Comparison of ENCODE assay signal across 8 cellular contexts in genomic region chr11:117098269-117099231, GRCh38. TPM values are rescaled to one million over a fixed set of nuclear protein-coding genes. Genes with fewer than 3 reads are reported as not detected.
DNase-seq lines count a peak whose midpoint lies in the region; ATAC-seq, FAIRE-seq and TF ChIP-seq lines count a peak whose summit lies in the region.

SIK3 (minus strand) TSS chr11:117098428; CDS start chr11:117098415, 13 bp downstream.

- FAIRE-seq in D721Med (lab: Jason Lieb, UNC): no peak

- CTCF ChIA-PET in PC-3 (lab: Charles Lee): interaction anchor here (0.6 kb wide), 1 partner anchor 219 kb away, joined by 4 read pairs; no protein-coding TSS in a partner anchor

- DNase-seq in D721Med (ENCODE audit: insufficient read length, low spot score) (peak; percentile 95), PC-3 (peak; percentile 92)
- peak; percentile 73 for DNase-seq in Jurkat, Clone E6-1 (ENCODE audit: low read depth, low spot score)
- peak; percentile 97 for DNase-seq in activated T-cell treated with anti-CD3 and anti-CD28 coated beads, Interleukin-2, amount 50 U/mL, for 24 hours
- DNase-seq in stimulated activated CD8-positive, alpha-beta memory T cell treated with anti-CD3 and anti-CD28 coated beads, Interleukin-7, amount 100 ng/mL, for 24 hours (ENCODE audit: low read depth): peak; percentile 81

- H3K9ac ChIP-seq in PC-3 (ENCODE audit: low read length): peak within 1 kb of the TSS; percentile 92

- H3K27ac ChIP-seq in PC-3 (ENCODE audit: low read length) (peak within 1 kb of the TSS; percentile 90), esophagus (ENCODE audit: low read depth in 2 of 2, low read length in 1 of 2) (peak within 1 kb of the TSS; percentile 94), muscle layer of duodenum (ENCODE audit: low read length) (peak within 1 kb of the TSS; percentile 99)

- no peaks in the 10 kb centered on the region for H3K9me3 ChIP-seq in PC-3 (ENCODE audit: low read length)
- H3K9me3 ChIP-seq in esophagus (ENCODE audit: control insufficient read depth in 2 of 2, insufficient read depth in 1 of 2, low read depth in 1 of 2, low read length in 1 of 2): no peaks in the 10 kb centered on the region
- H3K9me3 ChIP-seq in muscle layer of duodenum (ENCODE audit: control insufficient read depth in 1 of 2, low read length in 2 of 2): no peaks in the 10 kb centered on the region

- intact Hi-C loops in PC-3 (cut with micrococcal nuclease): no loop called here

- peaks cover 42% of the 10 kb centered on the region for H4K20me1 ChIP-seq in PC-3 (ENCODE audit: low read length)

- POLR2A ChIA-PET in PC-3 (lab: Charles Lee; ENCODE audit: unreplicated experiment): interaction anchor here (0.6 to 0.7 kb wide), 4 partner anchors 9 to 316 kb away, joined by 3 to 9 read pairs (median 4); no protein-coding TSS in a partner anchor

- H3F3A ChIP-seq in PC-3 (ENCODE audit: low read length, unreplicated experiment): no peaks in the 10 kb centered on the region

- H3K4me1 ChIP-seq in PC-3 (ENCODE audit: insufficient read depth, low read length) (peaks cover 41% of the 10 kb centered on the region), esophagus (ENCODE audit: control insufficient read depth in 2 of 2, insufficient read depth in 2 of 2, low read length in 1 of 2) (peaks cover 0 to 6% of the 10 kb centered on the region in 2 donors), muscle layer of duodenum (ENCODE audit: control insufficient read depth in 1 of 2, insufficient read depth in 2 of 2, low read length in 2 of 2) (peaks cover 22 to 28% of the 10 kb centered on the region in 2 donors)

- peak within 1 kb of the TSS; percentile 75 for H3K4me3 ChIP-seq in Jurkat, Clone E6-1 (ENCODE audit: low read length)
- H3K4me3 ChIP-seq in PC-3 (ENCODE audit: low read length): peak within 1 kb of the TSS; percentile 95
- peak within 1 kb of the TSS; percentile 85 to 90 for H3K4me3 ChIP-seq in esophagus (ENCODE audit: low read depth in 1 of 2, low read length in 2 of 2)
- H3K4me3 ChIP-seq in muscle layer of duodenum (ENCODE audit: low read depth in 1 of 2, low read length in 2 of 2): peak within 1 kb of the TSS; percentile 77 to 88

- H3K36me3 ChIP-seq in PC-3 (ENCODE audit: low read depth, low read length): no peaks in the 10 kb centered on the region
- no peaks in the 10 kb centered on the region for H3K36me3 ChIP-seq in esophagus (ENCODE audit: control insufficient read depth in 2 of 2, insufficient read depth in 2 of 2, low read length in 1 of 2)
- H3K36me3 ChIP-seq in muscle layer of duodenum (ENCODE audit: control insufficient read depth in 1 of 2, insufficient read depth in 2 of 2, low read length in 2 of 2): peaks cover 0 to 11% of the 10 kb centered on the region in 2 donors

- H3K27me3 Mint-ChIP-seq in activated T-cell treated with anti-CD3 and anti-CD28 coated beads, Interleukin-2, amount 50 U/mL, for 24 hours: no peaks in the 10 kb centered on the region

- H3K9me3 Mint-ChIP-seq in activated T-cell treated with anti-CD3 and anti-CD28 coated beads, Interleukin-2, amount 50 U/mL, for 24 hours: no peaks in the 10 kb centered on the region

- peak within 1 kb of the TSS; percentile 96 for H3K27ac Mint-ChIP-seq in activated T-cell treated with anti-CD3 and anti-CD28 coated beads, Interleukin-2, amount 50 U/mL, for 24 hours

- no peaks in the 10 kb centered on the region for H3K9me2 ChIP-seq in PC-3 (replicated peaks; ENCODE audit: low read length)

- peak within 1 kb of the TSS; percentile 94 for H3K4me2 ChIP-seq in PC-3 (ENCODE audit: low read length)

- TF ChIP-seq CTCF in D721Med (IDR thresholded peaks at IDR 0.05; ENCODE audit: insufficient read depth, missing control alignments): peak; percentile 39
- TF ChIP-seq CTCF in PC-3 (conservative IDR thresholded peaks at IDR 0.05; ENCODE audit: low read depth, low read length): no peak; the same call in 1 of the 2 replicates

- peaks cover 49% of the 10 kb centered on the region for H3K4me1 Mint-ChIP-seq in activated T-cell treated with anti-CD3 and anti-CD28 coated beads, Interleukin-2, amount 50 U/mL, for 24 hours (ENCODE audit: low read depth)

- H3K79me2 ChIP-seq in PC-3 (ENCODE audit: low read length): peaks cover 45% of the 10 kb centered on the region

- H3K27me3 ChIP-seq in PC-3 (ENCODE audit: low read length): no peaks in the 10 kb centered on the region
- no peaks in the 10 kb centered on the region for H3K27me3 ChIP-seq in esophagus (ENCODE audit: control insufficient read depth in 1 of 2, insufficient read depth in 2 of 2, low read length in 2 of 2)
- H3K27me3 ChIP-seq in muscle layer of duodenum (ENCODE audit: low read depth, low read length): no peaks in the 10 kb centered on the region

- H3K4me3 Mint-ChIP-seq in activated T-cell treated with anti-CD3 and anti-CD28 coated beads, Interleukin-2, amount 50 U/mL, for 24 hours: peak within 1 kb of the TSS; percentile 96

- BruUV-seq in PC-3 (replicated peaks; lab: Mats Ljungman, UMichigan): TSS peak; percentile 99

- peaks cover 19% of the 10 kb centered on the region for H3K36me3 Mint-ChIP-seq in activated T-cell treated with anti-CD3 and anti-CD28 coated beads, Interleukin-2, amount 50 U/mL, for 24 hours (ENCODE audit: low read depth)

- WGBS in esophagus, 2 donors: 2 to 4% methylated on average over 38 to 78 of the region's 78 CpGs

- H2AFZ ChIP-seq in PC-3 (ENCODE audit: low read length): peak within 1 kb of the TSS; percentile 92

- ATAC-seq in GM21529 (IDR thresholded peaks at IDR 0.05; ENCODE audit: unreplicated experiment): peak; percentile 76
- peak; percentile 80 for ATAC-seq in PC-3

RNA-seq across cellular contexts. Expression of gene SIK3, which starts in this region (rescaled TPM):
- 14.3 TPM for polyA plus RNA-seq in Jurkat, Clone E6-1 (2012; ENCODE audit: insufficient read depth, insufficient read length)
- 14.5 and 17.4 TPM in 2 replicates for total RNA-seq in PC-3 (2014; rRNA removed)
- 1 to 10 TPM; 6.4 to 7.0 TPM for polyA plus RNA-seq in esophagus

Comparison
In these comparisons a context has a peak if more than half of its experiments do, and no peak if none do; other contexts are left out.
1. Peak in every context shown above with its lines: DNase-seq, ATAC-seq, H3K4me3 ChIP-seq and H3K27ac ChIP-seq.